8 cellular contexts compared by ENCODE assay signal in the genomic region with DNA sequence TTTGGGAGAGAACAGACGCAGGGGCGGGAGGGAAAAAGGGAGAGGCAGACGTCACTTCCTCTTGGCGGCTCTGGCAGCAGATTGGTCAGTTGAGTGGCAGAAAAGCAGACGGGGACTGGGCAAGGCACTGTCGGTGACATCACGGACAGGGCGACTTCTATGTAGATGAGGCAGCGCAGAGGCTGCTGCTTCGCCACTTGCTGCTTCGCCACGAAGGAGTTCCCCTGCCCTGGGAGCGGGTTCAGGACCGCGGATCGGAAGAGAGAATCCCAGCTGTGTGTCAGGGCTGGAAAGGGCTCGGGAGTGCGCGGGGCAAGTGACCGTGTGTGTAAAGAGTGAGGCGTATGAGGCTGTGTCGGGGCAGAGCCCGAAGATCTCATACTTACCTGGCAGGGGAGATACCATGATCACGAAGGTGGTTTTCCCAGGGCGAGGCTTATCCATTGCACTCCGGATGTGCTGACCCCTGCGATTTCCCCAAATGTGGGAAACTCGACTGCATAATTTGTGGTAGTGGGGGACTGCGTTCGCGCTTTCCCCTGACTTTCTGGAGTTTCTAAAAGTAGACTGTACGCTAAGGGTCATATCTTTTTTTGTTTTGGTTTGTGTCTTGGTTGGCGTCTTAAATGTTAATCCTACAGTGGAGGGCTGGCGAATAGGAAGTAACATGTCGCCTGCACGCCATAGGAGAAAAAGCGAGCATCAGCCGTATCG. TPM values are rescaled to one million over a fixed set of nuclear protein-coding genes. Genes with fewer than 3 reads are reported as not detected.
DNase-seq lines count a peak whose midpoint lies in the region; ATAC-seq, FAIRE-seq and TF ChIP-seq lines count a peak whose summit lies in the region.
"Not testable (repeated sequence)": the region's sequence is repeated elsewhere in the genome, so short reads cannot be mapped to it uniquely, and the experiment has no call there.

A gene (plus strand): TSS at position 379 of the 714 bp plus-strand sequence.

- H3K4me1 ChIP-seq in prostate gland (replicated peaks), result not testable (repeated sequence)

- H3K9me3 ChIP-seq in prostate gland, result not testable (repeated sequence)

- FAIRE-seq in GM18507 (lab: Jason Lieb, UNC), result not testable (repeated sequence)

- intact Hi-C loops in T-helper 2 cell treated with Interferon-gamma antibody and Interleukin-4, amounts not matched to agents 100 ng/mL and 5 ng/mL, for 36 hours (cut with micrococcal nuclease), result loop anchor here (1.0 kb wide), 1 partner anchor 9 kb away; no protein-coding TSS in a partner anchor
- intact Hi-C loops in left ventricle myocardium superior (cut with micrococcal nuclease); prostate gland (cut with DNase I): not testable (repeated sequence)

- H3K36me3 ChIP-seq in prostate gland, result not testable (repeated sequence)

- DNase-seq in GM18507 (ENCODE audit: extremely low spot score, insufficient read length, low read depth), result peak; percentile 57
- DNase-seq in NCI-H2029 (lab: John Stamatoyannopoulos, UW), result peak; percentile 81
- peak in 56 of 58 donors; percentile 27 to 98 (median 86) for DNase-seq in anterior cingulate cortex (lab: John Stamatoyannopoulos, UW)
- DNase-seq in left ventricle myocardium superior, result peak; percentile 47
- DNase-seq in prostate gland (ENCODE audit: low spot score), result peak; percentile 87
- DNase-seq in ureter (ENCODE audit: low spot score), result peak; percentile 92

- H3K4me3 ChIP-seq in prostate gland, result peak within 1 kb of the TSS; percentile 3 to 17

- H3K27me3 ChIP-seq in prostate gland (replicated peaks; ENCODE audit: insufficient read depth), result not testable (repeated sequence)

- 1% methylated on average over 25 of the region's 39 CpGs for WGBS in prostate gland

- peak; percentile 97 for ATAC-seq in HG02981 (IDR thresholded peaks at IDR 0.05; ENCODE audit: unreplicated experiment)
- ATAC-seq in left ventricle myocardium superior, result peak; percentile 100

- not testable (repeated sequence) for TF ChIP-seq POLR2A in prostate gland (IDR thresholded peaks at IDR 0.05)

- not testable (repeated sequence) for TF ChIP-seq CTCF in prostate gland (IDR thresholded peaks at IDR 0.05)

- peak within 1 kb of the TSS; percentile 82 to 91 for H3K27ac ChIP-seq in prostate gland

RNA-seq across cellular contexts. Expression of the gene that starts here (rescaled TPM):
- total RNA-seq in T-helper 2 cell treated with Interferon-gamma antibody and Interleukin-4, amounts not matched to agents 100 ng/mL and 5 ng/mL, for 36 hours, result 2,343 and 2,397 TPM in 2 replicates
- 4,234 TPM for total RNA-seq in left ventricle myocardium superior
- total RNA-seq in prostate gland, result under 1 TPM; under 0.01 TPM
- total RNA-seq in ureter, result 1,626 TPM

Comparison
In these comparisons a context has a peak if more than half of its experiments do, and no peak if none do; other contexts are left out.
1. Peak in every context shown above with its lines: DNase-seq, ATAC-seq, H3K4me3 ChIP-seq and H3K27ac ChIP-seq.
2. RNA of the gene that starts here (total RNA-seq): 4,234 TPM in left ventricle myocardium superior (single experiment), 2,343 to 2,397 TPM in T-helper 2 cell treated with Interferon-gamma antibody and Interleukin-4, amounts not matched to agents 100 ng/mL and 5 ng/mL, for 36 hours and 1,626 TPM in ureter (single experiment); under 0.01 TPM in prostate gland; every median in the first group is over 1,000 times any median in the second.
3. Peak in DNase-seq, H3K4me3 ChIP-seq and H3K27ac ChIP-seq in prostate gland; RNA of the gene not detected or under 1 TPM.